In genomic region chrY:6964727-6965126, GRCh38 we compare ENCODE assay signal across 9 cellular contexts. TPM values are rescaled to one million over a fixed set of nuclear protein-coding genes. Genes with fewer than 3 reads are reported as not detected.
DNase-seq lines count a peak whose midpoint lies in the region; TF ChIP-seq lines count a peak whose summit lies in the region.
"Had no signal": no experiment of that assay in that cellular context is flagged by ENCODE, and none has a peak within 500 bp of the region (broad histone marks: within the 10 kb centered on the region; RNA-seq: fewer than 3 reads in every experiment).

No MANE protein-coding gene starts in this region.

- H3K27ac Mint-ChIP-seq in activated CD4-positive, alpha-beta T cell treated with anti-CD3 and anti-CD28 coated beads, Interleukin-2, amount 10 ng/mL, durations not matched to agents 24 days and 14 days: no peak overlapping the region

- peaks cover 2% of the 10 kb centered on the region for H3K4me1 Mint-ChIP-seq in activated CD4-positive, alpha-beta T cell treated with anti-CD3 and anti-CD28 coated beads, Interleukin-2, amount 10 ng/mL, durations not matched to agents 24 days and 14 days

- H3K4me3 ChIP-seq in AG04450 (ENCODE audit: low read depth, low read length): no peak overlapping the region
- no peak overlapping the region for H3K4me3 ChIP-seq in iPS DF 6.9 (ENCODE audit: low read length)
- H3K4me3 ChIP-seq in dorsolateral prefrontal cortex: no peak overlapping the region

- POLR2A ChIA-PET in AG04450 (lab: Yijun Ruan, JAX): no interaction called here

- no peaks in the 10 kb centered on the region for H3K36me3 Mint-ChIP-seq in activated CD4-positive, alpha-beta T cell treated with anti-CD3 and anti-CD28 coated beads, Interleukin-2, amount 10 ng/mL, durations not matched to agents 24 days and 14 days (ENCODE audit: low read depth)

- no peaks in the 10 kb centered on the region for H3K36me3 ChIP-seq in iPS DF 6.9 (ENCODE audit: control insufficient read depth, insufficient read depth, low read length)

- no CpG with 5 or more reads among the region's 11 CpGs for whole genome bisulfite sequencing in iPS DF 6.9 (ENCODE audit: insufficient coverage, insufficient read length)

- CTCF ChIA-PET in AG04450 (lab: Charles Lee): no interaction called here

- no peaks in the 10 kb centered on the region for H3K9me3 ChIP-seq in AG04450 (ENCODE audit: control insufficient read depth, insufficient read depth, low read length)
- H3K9me3 ChIP-seq in iPS DF 6.9 (ENCODE audit: control insufficient read depth, insufficient read depth, low read length): no peaks in the 10 kb centered on the region

- intact Hi-C loops in activated CD4-positive, alpha-beta T cell treated with anti-CD3 and anti-CD28 coated beads, Interleukin-2, amount 10 ng/mL, durations not matched to agents 24 days and 14 days (cut with micrococcal nuclease): loop anchor here (1.0 to 5.0 kb wide), 2 partner anchors 121 to 908 kb away; no protein-coding TSS in a partner anchor
- intact Hi-C loops in dorsolateral prefrontal cortex (cut with DNase I): loop anchor here in 1 of 2 donors (5.0 kb wide), 1 partner anchor 118 kb away; no protein-coding TSS in a partner anchor

- H3K9me3 Mint-ChIP-seq in activated CD4-positive, alpha-beta T cell treated with anti-CD3 and anti-CD28 coated beads, Interleukin-2, amount 10 ng/mL, durations not matched to agents 24 days and 14 days: no peaks in the 10 kb centered on the region

- H3K4me1 ChIP-seq in iPS DF 6.9 (ENCODE audit: control insufficient read depth, insufficient read depth, low read length): no peaks in the 10 kb centered on the region; the same call in 1 of the 2 replicates

- DNase-seq in AG04450 (ENCODE audit: low read depth, low spot score) (no peak), GM20000 (ENCODE audit: low spot score) (peak; percentile 13), iPS DF 6.9 (ENCODE audit: low read depth, low spot score) (peak; percentile 37), NCI-H1417 treated with DMSO at 0.1 percent for 48 hours (lab: John Stamatoyannopoulos, UW) (no peak), dorsolateral prefrontal cortex (no peak), activated gamma-delta T cell (lab: John Stamatoyannopoulos, UW) (no peak), GM13977 (ENCODE audit: low spot score) (no peak)
- DNase-seq in activated CD4-positive, alpha-beta T cell treated with anti-CD3 and anti-CD28 coated beads, Interleukin-2, amount 10 ng/mL, durations not matched to agents 24 days and 14 days: peak; percentile 79

- peaks cover 5% of the 10 kb centered on the region for H3K27me3 Mint-ChIP-seq in activated CD4-positive, alpha-beta T cell treated with anti-CD3 and anti-CD28 coated beads, Interleukin-2, amount 10 ng/mL, durations not matched to agents 24 days and 14 days

- H3K27me3 ChIP-seq in AG04450 (ENCODE audit: control insufficient read depth, insufficient read depth, low read length) (no peaks in the 10 kb centered on the region), iPS DF 6.9 (ENCODE audit: control insufficient read depth, insufficient read depth, low read length) (no peaks in the 10 kb centered on the region), dorsolateral prefrontal cortex (no peaks in the 10 kb centered on the region)

- in situ Hi-C loops in GM13977 (cut with MboI; ENCODE audit: low pct_unique_long_range_greater_than_20kb, low sequenced_read_pairs, unreplicated experiment): no loop called here

- peak; percentile 55 for TF ChIP-seq CTCF in AG04450 (IDR thresholded peaks at IDR 0.05; ENCODE audit: low read depth, low read length)
- TF ChIP-seq CTCF in GM20000 (IDR thresholded peaks at IDR 0.05; ENCODE audit: extremely low read depth, missing control alignments): peak; percentile 16
- TF ChIP-seq CTCF in dorsolateral prefrontal cortex (IDR thresholded peaks at IDR 0.05 in 54 of 56, conservative IDR thresholded peaks at IDR 0.05 in 2 of 56; ENCODE audit: low read depth in 1 of 56, partially characterized antibody in 56 of 56): peak in 12 of 56 donors; percentile 25 to 69 (median 56)
- no peak for TF ChIP-seq CTCF in GM13977 (IDR thresholded peaks at IDR 0.05; ENCODE audit: extremely low read depth, insufficient read depth, missing control alignments)

- no peak overlapping the region for H3K4me3 Mint-ChIP-seq in activated CD4-positive, alpha-beta T cell treated with anti-CD3 and anti-CD28 coated beads, Interleukin-2, amount 10 ng/mL, durations not matched to agents 24 days and 14 days

- H3K27ac ChIP-seq in AG04450 (ENCODE audit: low read depth, low read length) (no peak overlapping the region), iPS DF 6.9 (ENCODE audit: low read length) (no peak overlapping the region), dorsolateral prefrontal cortex (no peak overlapping the region)

RNA-seq across cellular contexts. Expression of gene AMELY, which starts 53.2 kb away (rescaled TPM):
- not detected in 2 replicates for polyA plus RNA-seq in AG04450 (2011; rRNA removed)
- polyA minus RNA-seq in AG04450 (2011; rRNA and poly(A)+ RNA removed): not detected in 2 replicates
- not detected in 2 replicates for total RNA-seq in activated CD4-positive, alpha-beta T cell treated with anti-CD3 and anti-CD28 coated beads, Interleukin-2, amount 10 ng/mL, durations not matched to agents 24 days and 14 days
- total RNA-seq in dorsolateral prefrontal cortex: not detected
- total RNA-seq: right cardiac atrium had no signal
- polyA plus RNA-seq: right cardiac atrium had no signal

RNA-seq across cellular contexts. Expression of gene TBL1Y, which starts 54.2 kb away (rescaled TPM):
- not detected in 2 replicates for polyA plus RNA-seq in AG04450 (2011; rRNA removed)
- polyA minus RNA-seq in AG04450 (2011; rRNA and poly(A)+ RNA removed): not detected in 2 replicates
- total RNA-seq in activated CD4-positive, alpha-beta T cell treated with anti-CD3 and anti-CD28 coated beads, Interleukin-2, amount 10 ng/mL, durations not matched to agents 24 days and 14 days: not detected in 2 replicates
- under 1 TPM in 9 of 120 experiments, not detected in 111; 0.21 to 0.52 (median 0.29) TPM for total RNA-seq in dorsolateral prefrontal cortex

Comparison
In these comparisons a context has a peak if more than half of its experiments do, and no peak if none do; other contexts are left out.
1. DNase-seq: peak in GM20000 (single experiment), activated CD4-positive, alpha-beta T cell treated with anti-CD3 and anti-CD28 coated beads, Interleukin-2, amount 10 ng/mL, durations not matched to agents 24 days and 14 days (single experiment) and iPS DF 6.9 (single experiment); none in AG04450 (single experiment), NCI-H1417 treated with DMSO at 0.1 percent for 48 hours (single experiment), dorsolateral prefrontal cortex (0 of 10), activated gamma-delta T cell (single experiment) and GM13977 (single experiment).